27 cellular contexts compared by ENCODE assay signal in the genomic region with DNA sequence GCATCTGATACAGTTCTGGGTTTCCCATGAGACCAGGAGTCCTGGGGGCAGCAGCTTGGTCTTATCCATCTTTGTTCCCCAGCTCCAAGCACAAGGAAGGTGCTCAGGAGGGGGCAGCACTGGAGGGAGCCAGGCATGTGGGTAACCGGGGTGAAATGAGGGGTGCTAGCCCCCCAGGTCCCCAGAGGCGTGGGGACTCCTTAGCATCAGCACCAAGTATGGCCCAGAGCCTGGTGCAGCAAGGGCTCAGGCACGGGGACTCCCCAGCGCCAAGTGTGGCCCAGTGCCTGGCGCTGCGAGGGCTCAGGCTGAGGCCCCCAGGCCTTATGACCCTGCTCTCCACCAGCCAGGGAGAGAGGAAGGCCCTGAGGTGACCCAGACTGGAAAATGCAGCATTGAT.
"Had no signal": no experiment of that assay in that cellular context is flagged by ENCODE, and none has a peak within 500 bp of the region (broad histone marks: within the 10 kb centered on the region; RNA-seq: fewer than 3 reads in every experiment).

No MANE protein-coding gene starts in this region.

- ATAC-seq: foreskin keratinocyte; gastroesophageal sphincter; heart left ventricle; left lobe of liver; naive thymus-derived CD8-positive, alpha-beta T cell; right lobe of liver; stimulated activated naive CD8-positive, alpha-beta T cell treated with anti-CD3 and anti-CD28 coated beads, Interleukin-15, amount 100 ng/mL, for 72 hours; upper lobe of right lung had no signal

- H3K27me3 ChIP-seq: esophagus muscularis mucosa, foreskin keratinocyte, gastroesophageal sphincter, heart left ventricle, hepatocyte, right lobe of liver, suprapubic skin, transverse colon, upper lobe of right lung, uterus had no signal

- H3K4me1 ChIP-seq: parathyroid adenoma, right lobe of liver, transverse colon, upper lobe of right lung, uterus had no signal

- H3K27ac Mint-ChIP-seq: naive thymus-derived CD8-positive, alpha-beta T cell; progenitor cell of endocrine pancreas had no signal

- H3K4me3 Mint-ChIP-seq: naive thymus-derived CD8-positive, alpha-beta T cell; neural crest cell; stimulated activated naive CD8-positive, alpha-beta T cell treated with anti-CD3 and anti-CD28 coated beads, Interleukin-15, amount 100 ng/mL, for 72 hours had no signal

- H3K9me3 Mint-ChIP-seq: neural crest cell; stimulated activated naive CD8-positive, alpha-beta T cell treated with anti-CD3 and anti-CD28 coated beads, Interleukin-15, amount 100 ng/mL, for 72 hours had no signal

- DNase-seq: dermis blood vessel endothelial cell; effector memory CD4-positive, alpha-beta T cell; foreskin keratinocyte; heart left ventricle; kidney; mammary epithelial cell; naive thymus-derived CD8-positive, alpha-beta T cell; right lobe of liver; small intestine; stimulated activated CD4-positive, alpha-beta T cell treated with anti-CD3 and anti-CD28 coated beads, Interleukin-12 subunit alpha, Interleukin-12 subunit beta, amount 100 ng/mL, for 4 hours; stimulated activated CD4-positive, alpha-beta T cell treated with anti-CD3 and anti-CD28 coated beads, Interleukin-1b, Interleukin-23, amount 100 ng/mL, for 48 hours; stimulated activated CD4-positive, alpha-beta T cell treated with anti-CD3 and anti-CD28 coated beads, Interleukin-4, amount 100 ng/mL, for 1 hour; stimulated activated CD8-positive, alpha-beta memory T cell treated with anti-CD3 and anti-CD28 coated beads, Interleukin-4, amount 100 ng/mL, for 48 hours; stimulated activated naive CD4-positive, alpha-beta T cell; stimulated activated naive CD8-positive, alpha-beta T cell treated with anti-CD3 and anti-CD28 coated beads, Interleukin-15, amount 100 ng/mL, for 72 hours; transverse colon; upper lobe of right lung; uterus had no signal

- H3K4me3 ChIP-seq: coronary artery, esophagus muscularis mucosa, gastroesophageal sphincter, heart left ventricle, hepatocyte, right lobe of liver, suprapubic skin, transverse colon, upper lobe of right lung, uterus had no signal

- H3K27ac ChIP-seq: coronary artery, esophagus muscularis mucosa, foreskin keratinocyte, gastroesophageal sphincter, heart left ventricle, hepatocyte, parathyroid adenoma, right lobe of liver, suprapubic skin, transverse colon, upper lobe of right lung, uterus had no signal

- H3K27me3 Mint-ChIP-seq: naive thymus-derived CD8-positive, alpha-beta T cell; progenitor cell of endocrine pancreas; stimulated activated naive CD8-positive, alpha-beta T cell treated with anti-CD3 and anti-CD28 coated beads, Interleukin-15, amount 100 ng/mL, for 72 hours had no signal

- H3K36me3 ChIP-seq: esophagus muscularis mucosa, gastroesophageal sphincter, heart left ventricle, right lobe of liver, suprapubic skin, transverse colon, upper lobe of right lung, uterus had no signal

- H3K36me3 Mint-ChIP-seq: naive thymus-derived CD8-positive, alpha-beta T cell had no signal

- H3K9me3 ChIP-seq: esophagus muscularis mucosa, gastroesophageal sphincter, heart left ventricle, right lobe of liver, suprapubic skin, transverse colon, upper lobe of right lung, uterus had no signal
